In the genomic region with DNA sequence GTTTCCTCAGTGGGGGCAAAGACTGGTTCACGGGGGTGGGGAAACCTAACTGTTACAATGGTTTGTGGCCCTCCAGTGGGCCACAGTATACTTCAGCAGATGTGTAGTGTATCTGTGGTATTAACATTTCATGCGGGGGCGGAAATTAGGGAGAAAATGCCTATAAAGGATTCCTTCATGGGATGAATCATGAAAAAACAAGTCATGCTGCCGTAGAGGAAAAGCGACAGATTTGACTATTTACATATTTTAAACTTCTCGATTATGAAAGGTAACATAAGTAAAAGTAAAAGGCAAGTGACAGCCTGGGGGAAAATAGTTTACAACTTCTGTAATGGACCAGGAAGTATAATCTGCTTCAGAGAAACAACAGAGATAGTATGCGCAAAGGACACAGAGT, we compare ENCODE assay signal across 23 cellular contexts. TPM values are rescaled to one million over a fixed set of nuclear protein-coding genes. Genes with fewer than 3 reads are reported as not detected.
DNase-seq lines count a peak whose midpoint lies in the region; ATAC-seq and TF ChIP-seq lines count a peak whose summit lies in the region.
"Had no signal": no experiment of that assay in that cellular context is flagged by ENCODE, and none has a peak within 500 bp of the region (broad histone marks: within the 10 kb centered on the region; RNA-seq: fewer than 3 reads in every experiment).

No MANE protein-coding gene starts in this region.

- no peak for DNase-seq in activated CD4-positive, alpha-beta T cell treated with anti-CD3 and anti-CD28 coated beads, Interleukin-2, amount 10 ng/mL, durations not matched to agents 24 days and 14 days
- DNase-seq in activated CD4-positive, alpha-beta T cell treated with anti-CD3 and anti-CD28 coated beads, Interleukin-2, amount 50 U/mL, for 1 hour, result no peak
- peak; percentile 27 to 29 for DNase-seq in cardiac fibroblast (ENCODE audit: low read depth in 2 of 2)
- DNase-seq in mesendoderm, result no peak
- no peak for DNase-seq in NCI-H526 (lab: John Stamatoyannopoulos, UW)
- no peak for DNase-seq in CD8-positive, alpha-beta memory T cell
- DNase-seq: 8988T; activated effector memory CD4-positive, alpha-beta T cell treated with anti-CD3 and anti-CD28 coated beads, Interleukin-2, amount 50 U/mL, for 16 hours; activated T-cell treated with anti-CD3 and anti-CD28 coated beads for 4 hours; CD4-positive, CD25-positive, alpha-beta regulatory T cell; effector CD4-positive, alpha-beta T cell; foreskin fibroblast; H7; left colon; NCI-H1417 treated with DMSO at 0.1 percent for 48 hours; NCI-H2081 treated with DMSO at 0.1 percent for 48 hours; stimulated activated naive CD4-positive, alpha-beta T cell; T-helper 2 cell; uterus had no signal

- no peak overlapping the region for H3K4me3 Mint-ChIP-seq in activated CD4-positive, alpha-beta T cell treated with anti-CD3 and anti-CD28 coated beads, Interleukin-2, amount 10 ng/mL, durations not matched to agents 24 days and 14 days
- H3K4me3 Mint-ChIP-seq in CD8-positive, alpha-beta memory T cell, result no peak overlapping the region
- H3K4me3 Mint-ChIP-seq: CD4-positive, CD25-positive, alpha-beta regulatory T cell had no signal

- ATAC-seq in HG03439 (IDR thresholded peaks at IDR 0.05; ENCODE audit: unreplicated experiment), result no peak
- ATAC-seq in HG02870 (IDR thresholded peaks at IDR 0.05; ENCODE audit: unreplicated experiment), result no peak
- ATAC-seq: left colon had no signal

- no peak overlapping the region for H3K56ac ChIP-seq in mesendoderm (ENCODE audit: low read length)

- no peak overlapping the region for H3K9ac ChIP-seq in mesendoderm (ENCODE audit: low read length)

- H3K27me3 Mint-ChIP-seq in activated CD4-positive, alpha-beta T cell treated with anti-CD3 and anti-CD28 coated beads, Interleukin-2, amount 10 ng/mL, durations not matched to agents 24 days and 14 days, result no peaks in the 10 kb centered on the region
- H3K27me3 Mint-ChIP-seq in CD8-positive, alpha-beta memory T cell, result no peaks in the 10 kb centered on the region
- H3K27me3 Mint-ChIP-seq: CD4-positive, CD25-positive, alpha-beta regulatory T cell had no signal

- H4K5ac ChIP-seq in mesendoderm (ENCODE audit: low read length), result no peak overlapping the region

- CTCF ChIA-PET in CD8-positive, alpha-beta memory T cell (lab: Charles Lee), result no interaction called here

- no peaks in the 10 kb centered on the region for H3K4me1 Mint-ChIP-seq in activated CD4-positive, alpha-beta T cell treated with anti-CD3 and anti-CD28 coated beads, Interleukin-2, amount 10 ng/mL, durations not matched to agents 24 days and 14 days
- peaks cover 3 to 7% (median 5%) of the 10 kb centered on the region in 3 donors for H3K4me1 Mint-ChIP-seq in CD8-positive, alpha-beta memory T cell

- no peaks in the 10 kb centered on the region for H3K9me3 Mint-ChIP-seq in activated CD4-positive, alpha-beta T cell treated with anti-CD3 and anti-CD28 coated beads, Interleukin-2, amount 10 ng/mL, durations not matched to agents 24 days and 14 days
- no peaks in the 10 kb centered on the region for H3K9me3 Mint-ChIP-seq in CD8-positive, alpha-beta memory T cell
- H3K9me3 Mint-ChIP-seq: CD4-positive, CD25-positive, alpha-beta regulatory T cell had no signal

- no peaks in the 10 kb centered on the region for H3K27me3 ChIP-seq in mesendoderm (ENCODE audit: insufficient read depth, low read length, poor library complexity)
- no peaks in the 10 kb centered on the region for H3K27me3 ChIP-seq in CD8-positive, alpha-beta memory T cell (ENCODE audit: insufficient read depth, low read length, poor library complexity, severe bottlenecking)
- H3K27me3 ChIP-seq: suprapubic skin, uterus had no signal

- peaks cover 2% of the 10 kb centered on the region for H3K36me3 Mint-ChIP-seq in activated CD4-positive, alpha-beta T cell treated with anti-CD3 and anti-CD28 coated beads, Interleukin-2, amount 10 ng/mL, durations not matched to agents 24 days and 14 days (ENCODE audit: low read depth)
- peaks cover 10 to 55% (median 22%) of the 10 kb centered on the region in 3 donors for H3K36me3 Mint-ChIP-seq in CD8-positive, alpha-beta memory T cell

- no peaks in the 10 kb centered on the region for H3K36me3 ChIP-seq in mesendoderm (ENCODE audit: control insufficient read depth, insufficient read depth, low read length)
- H3K36me3 ChIP-seq in CD8-positive, alpha-beta memory T cell (ENCODE audit: insufficient read depth, low read length), result no peaks in the 10 kb centered on the region
- H3K36me3 ChIP-seq: prostate gland, uterus had no signal

- H3K79me1 ChIP-seq in mesendoderm (ENCODE audit: low read length), result no peaks in the 10 kb centered on the region

- H2AK5ac ChIP-seq in mesendoderm (ENCODE audit: low read length), result no peak overlapping the region

- H3K4me1 ChIP-seq in mesendoderm (ENCODE audit: control insufficient read depth, low read depth, low read length), result peaks cover 6% of the 10 kb centered on the region
- no peaks in the 10 kb centered on the region for H3K4me1 ChIP-seq in CD8-positive, alpha-beta memory T cell (ENCODE audit: insufficient read depth, low read length)
- H3K4me1 ChIP-seq: prostate gland, suprapubic skin, uterus had no signal

- no CpG with 5 or more reads among the region's 7 CpGs for WGBS in mesendoderm (ENCODE audit: extremely low coverage, insufficient coverage, low lambda C conversion rate)

- POLR2A ChIA-PET in CD8-positive, alpha-beta memory T cell (lab: Charles Lee), result no interaction called here

- intact Hi-C loops in activated CD4-positive, alpha-beta T cell treated with anti-CD3 and anti-CD28 coated beads, Interleukin-2, amount 10 ng/mL, durations not matched to agents 24 days and 14 days (cut with micrococcal nuclease), result no loop called here

- peak overlapping the region; percentile 19 for H3K27ac Mint-ChIP-seq in activated CD4-positive, alpha-beta T cell treated with anti-CD3 and anti-CD28 coated beads, Interleukin-2, amount 10 ng/mL, durations not matched to agents 24 days and 14 days
- H3K27ac Mint-ChIP-seq in CD8-positive, alpha-beta memory T cell, result peak overlapping the region in 1 of 8 donors; percentile 58
- H3K27ac Mint-ChIP-seq: CD4-positive, CD25-positive, alpha-beta regulatory T cell had no signal

- H2BK5ac ChIP-seq in mesendoderm (ENCODE audit: low read length), result no peak overlapping the region

- H4K8ac ChIP-seq in mesendoderm (ENCODE audit: low read depth, low read length), result no peak overlapping the region

- H3K79me2 ChIP-seq in mesendoderm (ENCODE audit: control insufficient read depth, insufficient read depth, low read length), result no peaks in the 10 kb centered on the region

- no peak overlapping the region for H3K4me2 ChIP-seq in mesendoderm (ENCODE audit: low read length)

- no peak overlapping the region for H3K23ac ChIP-seq in mesendoderm (ENCODE audit: low read length)

- H3K18ac ChIP-seq in mesendoderm (ENCODE audit: low read length), result peak overlapping the region; percentile 51

- no peak overlapping the region for H3K4ac ChIP-seq in mesendoderm (ENCODE audit: low read depth, low read length)

- H3K27ac ChIP-seq in mesendoderm (ENCODE audit: low read depth, low read length), result no peak overlapping the region
- no peak overlapping the region for H3K27ac ChIP-seq in CD8-positive, alpha-beta memory T cell (ENCODE audit: low read depth, low read length)
- H3K27ac ChIP-seq: prostate gland, suprapubic skin, uterus had no signal

- H3K4me3 ChIP-seq in cardiac fibroblast (replicated peaks in 1 of 2; ENCODE audit: low read depth in 2 of 2, low read length in 2 of 2), result no peak overlapping the region
- H3K4me3 ChIP-seq in mesendoderm (ENCODE audit: low read length), result no peak overlapping the region
- no peak overlapping the region for H3K4me3 ChIP-seq in CD8-positive, alpha-beta memory T cell (ENCODE audit: low read length)
- H3K4me3 ChIP-seq: prostate gland, suprapubic skin, uterus had no signal

- H2BK15ac ChIP-seq in mesendoderm (replicated peaks; ENCODE audit: low read depth), result no peak overlapping the region

- no peak overlapping the region for H2BK120ac ChIP-seq in mesendoderm (ENCODE audit: low read depth, low read length)

- no peak for TF ChIP-seq CTCF in cardiac fibroblast (IDR thresholded peaks at IDR 0.05; ENCODE audit: low read depth, low read length)

- H3K9me3 ChIP-seq in CD8-positive, alpha-beta memory T cell (ENCODE audit: low read length), result no peaks in the 10 kb centered on the region
- H3K9me3 ChIP-seq: prostate gland, suprapubic skin, uterus had no signal

RNA-seq across cellular contexts. Expression of gene MRPS9, which starts 41.0 kb away (rescaled TPM):
- total RNA-seq in activated CD4-positive, alpha-beta T cell treated with anti-CD3 and anti-CD28 coated beads, Interleukin-2, amount 10 ng/mL, durations not matched to agents 24 days and 14 days, result 32.4 and 33.3 TPM in 2 replicates
- polyA plus RNA-seq in mesendoderm (2013, experiment 1 of 2), result 70.8 TPM
- polyA plus RNA-seq in mesendoderm (2013, experiment 2 of 2), result 71.4 TPM
- 10 to 100 TPM; 49.5 to 51.8 TPM for total RNA-seq in CD8-positive, alpha-beta memory T cell
- polyA plus RNA-seq in CD8-positive, alpha-beta memory T cell, result 32.2 TPM

Comparison
In these comparisons a context has a peak if more than half of its experiments do, and no peak if none do; other contexts are left out.
1. DNase-seq: peak in cardiac fibroblast (2 of 2); none in activated CD4-positive, alpha-beta T cell treated with anti-CD3 and anti-CD28 coated beads, Interleukin-2, amount 10 ng/mL, durations not matched to agents 24 days and 14 days (single experiment), activated CD4-positive, alpha-beta T cell treated with anti-CD3 and anti-CD28 coated beads, Interleukin-2, amount 50 U/mL, for 1 hour (single experiment), mesendoderm (single experiment), NCI-H526 (0 of 2) and CD8-positive, alpha-beta memory T cell (0 of 5).